In genomic region chr4:40225497-40225896, GRCh38 we compare ENCODE assay signal across 14 cellular contexts. TPM values are rescaled to one million over a fixed set of nuclear protein-coding genes. Genes with fewer than 3 reads are reported as not detected.
A peak's percentile ranks its signal among the peaks of the same experiment; 100 is the strongest.
DNase-seq lines count a peak whose midpoint lies in the region; ATAC-seq, FAIRE-seq and TF ChIP-seq lines count a peak whose summit lies in the region.
"Had no signal": no experiment of that assay in that cellular context is flagged by ENCODE, and none has a peak within 500 bp of the region (broad histone marks: within the 10 kb centered on the region; RNA-seq: fewer than 3 reads in every experiment).

No MANE protein-coding gene starts in this region.

- TSS peak; percentile 8 for BruUV-seq in GM12878 (replicated peaks; lab: Mats Ljungman, UMichigan)

- H4K20me1 ChIP-seq in GM12878 (ENCODE audit: control insufficient read depth, insufficient read depth) = no peaks in the 10 kb centered on the region

- TF ChIP-seq EP300 in GM12878 (IDR thresholded peaks at IDR 0.05; ENCODE audit: borderline replicate concordance in 1 of 2, control insufficient read depth in 1 of 2, low read depth in 2 of 2, low read length in 2 of 2) = no peak

- H3K36me3 Mint-ChIP-seq in activated naive CD4-positive, alpha-beta T cell treated with anti-CD3 and anti-CD28 coated beads for 36 hours (ENCODE audit: low read depth) = peaks cover 51% of the 10 kb centered on the region
- peaks cover 28 to 47% of the 10 kb centered on the region in 2 donors for H3K36me3 Mint-ChIP-seq in stimulated activated naive B cell treated with anti-CD40 and anti-IgM and Interleukin-4, amounts not matched to agents 10 μg/mL and 1 μg/mL and 100 μg/mL, for 72 hours

- H3K4me3 ChIP-seq in Peyer's patch (no peak overlapping the region), GM12878 (no peak overlapping the region; the same call in 1 of the 2 replicates)
- H3K4me3 ChIP-seq: left ventricle myocardium inferior had no signal

- intact Hi-C loops in activated naive CD4-positive, alpha-beta T cell treated with anti-CD3 and anti-CD28 coated beads for 36 hours (cut with micrococcal nuclease) = loop anchor here (1.0 to 5.0 kb wide), 3 partner anchors 8 to 33 kb away; no protein-coding TSS in a partner anchor
- intact Hi-C loops in GM12878 (cut with micrococcal nuclease; ENCODE audit: unreplicated experiment) = loop anchor here (5.0 kb wide), 1 partner anchor 168 kb away; the partner anchor contains the start of gene N4BP2

- WGBS in GM12878 (ENCODE audit: insufficient coverage, insufficient replicate concordance, low lambda C conversion rate, missing lambda C conversion rate) = 83% methylated on average over 5 of the region's 5 CpGs

- TF ChIP-seq POLR2A in Peyer's patch (IDR thresholded peaks at IDR 0.05) (no peak), GM12878 (IDR thresholded peaks at IDR 0.05; ENCODE audit: low read depth, low read length) (no peak)

- peak overlapping the region; percentile 76 for H3K4me2 ChIP-seq in GM12878 (ENCODE audit: control insufficient read depth, insufficient read depth)

- TF ChIP-seq CTCF in Peyer's patch (IDR thresholded peaks at IDR 0.05) (no peak), GM12878 (IDR thresholded peaks at IDR 0.05 in 2 of 3, conservative IDR thresholded peaks at IDR 0.05 in 1 of 3; ENCODE audit: control insufficient read depth in 2 of 3, extremely low read depth in 1 of 3, insufficient read depth in 1 of 3, low read depth in 3 of 3, low read length in 3 of 3) (no peak)

- H3K4me1 Mint-ChIP-seq in activated naive CD4-positive, alpha-beta T cell treated with anti-CD3 and anti-CD28 coated beads for 36 hours (ENCODE audit: low read depth) = peaks cover 91% of the 10 kb centered on the region
- peaks cover 47 to 80% of the 10 kb centered on the region in 2 donors for H3K4me1 Mint-ChIP-seq in stimulated activated naive B cell treated with anti-CD40 and anti-IgM and Interleukin-4, amounts not matched to agents 10 μg/mL and 1 μg/mL and 100 μg/mL, for 72 hours

- H3K27ac Mint-ChIP-seq in activated naive CD4-positive, alpha-beta T cell treated with anti-CD3 and anti-CD28 coated beads for 36 hours = peak overlapping the region; percentile 91
- peak overlapping the region; percentile 81 for H3K27ac Mint-ChIP-seq in stimulated activated naive B cell treated with anti-CD40 and anti-IgM and Interleukin-4, amounts not matched to agents 10 μg/mL and 1 μg/mL and 100 μg/mL, for 72 hours

- TF ChIP-seq RAD21 in GM12878 (IDR thresholded peaks at IDR 0.05; ENCODE audit: insufficient read depth, low read depth, low read length) = no peak

- H3K36me3 ChIP-seq in Peyer's patch (no peaks in the 10 kb centered on the region), GM12878 (ENCODE audit: control insufficient read depth in 2 of 2, insufficient read depth in 2 of 2, low read length in 1 of 2) (peaks cover 6 to 32% of the 10 kb centered on the region in 2 experiments)
- H3K36me3 ChIP-seq: left ventricle myocardium inferior had no signal

- SMC1A ChIA-PET in GM12878 (lab: Charles Lee; ENCODE audit: uncharacterized antibody, unreplicated experiment) = interaction anchor here (0.6 to 9.4 kb wide), 5 partner anchors 16 to 83 kb away, joined by 4 to 160 read pairs (median 20); no protein-coding TSS in a partner anchor

- H3K27me3 ChIP-seq in Peyer's patch = no peaks in the 10 kb centered on the region
- H3K27me3 ChIP-seq in GM12878 (replicated peaks in 1 of 2; ENCODE audit: control insufficient read depth in 2 of 2, insufficient read depth in 2 of 2, low read length in 1 of 2) = no peaks in the 10 kb centered on the region
- H3K27me3 ChIP-seq: foreskin keratinocyte had no signal

- ATAC-seq in GM12878 (peak; percentile 2; the same call in 1 of the 3 replicates), GM18868 (IDR thresholded peaks at IDR 0.05; ENCODE audit: unreplicated experiment) (no peak)
- no peak for ATAC-seq in stimulated activated naive B cell treated with anti-CD40 and anti-IgM and Interleukin-4, amounts not matched to agents 10 μg/mL and 1 μg/mL and 100 μg/mL, for 72 hours (replicated peaks)
- ATAC-seq: foreskin keratinocyte had no signal

- peak overlapping the region in 3 of 4 donors; percentile 18 to 72 (median 26) for H3K27ac ChIP-seq in Peyer's patch
- peak overlapping the region; percentile 57 for H3K27ac ChIP-seq in GM12878 (ENCODE audit: control insufficient read depth, insufficient read depth)
- H3K27ac ChIP-seq: foreskin keratinocyte, left ventricle myocardium inferior had no signal

- H3K79me2 ChIP-seq in GM12878 (ENCODE audit: control insufficient read depth, insufficient read depth, low read length) = peaks cover 94% of the 10 kb centered on the region

- H3K27me3 Mint-ChIP-seq in activated naive CD4-positive, alpha-beta T cell treated with anti-CD3 and anti-CD28 coated beads for 36 hours (ENCODE audit: low read depth) = no peaks in the 10 kb centered on the region
- H3K27me3 Mint-ChIP-seq in stimulated activated naive B cell treated with anti-CD40 and anti-IgM and Interleukin-4, amounts not matched to agents 10 μg/mL and 1 μg/mL and 100 μg/mL, for 72 hours = no peaks in the 10 kb centered on the region

- RAD21 ChIA-PET in GM12878 (lab: Charles Lee; ENCODE audit: unreplicated experiment) = interaction anchor here (0.6 to 6.2 kb wide), 4 partner anchors 19 to 786 kb away, joined by 3 to 56 read pairs (median 30); no protein-coding TSS in a partner anchor

- no peaks in the 10 kb centered on the region for H3K9me3 Mint-ChIP-seq in activated naive CD4-positive, alpha-beta T cell treated with anti-CD3 and anti-CD28 coated beads for 36 hours
- peaks cover 3 to 12% of the 10 kb centered on the region in 2 donors for H3K9me3 Mint-ChIP-seq in stimulated activated naive B cell treated with anti-CD40 and anti-IgM and Interleukin-4, amounts not matched to agents 10 μg/mL and 1 μg/mL and 100 μg/mL, for 72 hours

- in situ Hi-C loops in GM12878 (cut with MboI) = no loop called here

- H3K4me1 ChIP-seq in Peyer's patch (peaks cover 0 to 14% (median 0%) of the 10 kb centered on the region in 4 donors), GM12878 (ENCODE audit: control insufficient read depth, insufficient read depth, low read length) (peaks cover 36% of the 10 kb centered on the region)
- H3K4me1 ChIP-seq: foreskin keratinocyte, left ventricle myocardium inferior had no signal

- POLR2A ChIA-PET in GM12878 (lab: Charles Lee) = interaction anchor here (1.3 to 2.9 kb wide), 7 partner anchors 12 to 85 kb away, joined by 3 to 13 read pairs (median 8); no protein-coding TSS in a partner anchor

- H3K9me3 ChIP-seq in Peyer's patch (no peaks in the 10 kb centered on the region), GM12878 (replicated peaks; ENCODE audit: control insufficient read depth, insufficient read depth, low read length) (peaks cover 7% of the 10 kb centered on the region; the same call in 2 of the 3 replicates)

- H3K4me3 Mint-ChIP-seq in activated naive CD4-positive, alpha-beta T cell treated with anti-CD3 and anti-CD28 coated beads for 36 hours = peak overlapping the region; percentile 38
- H3K4me3 Mint-ChIP-seq in stimulated activated naive B cell treated with anti-CD40 and anti-IgM and Interleukin-4, amounts not matched to agents 10 μg/mL and 1 μg/mL and 100 μg/mL, for 72 hours = no peak overlapping the region

- CTCF ChIA-PET in activated naive CD4-positive, alpha-beta T cell treated with anti-CD3 and anti-CD28 coated beads for 36 hours (lab: Charles Lee) = interaction anchor here (0.7 to 4.8 kb wide), 8 partner anchors 10 to 449 kb away, joined by 3 to 23 read pairs (median 3); no protein-coding TSS in a partner anchor
- CTCF ChIA-PET in GM12878 (lab: Yijun Ruan, JAX) = interaction anchor here (1.2 to 1.7 kb wide), 3 partner anchors 10 to 100 kb away, joined by 5 read pairs; no protein-coding TSS in a partner anchor

- H2AFZ ChIP-seq in GM12878 (ENCODE audit: control insufficient read depth, low read depth, low read length) = no peak overlapping the region

- no peak overlapping the region for H3K9ac ChIP-seq in GM12878 (ENCODE audit: control insufficient read depth, insufficient read depth, low read length)

- no peak for DNase-seq in activated naive CD4-positive, alpha-beta T cell treated with anti-CD3 and anti-CD28 coated beads for 36 hours
- DNase-seq in activated naive CD4-positive, alpha-beta T cell treated with Interleukin-2 at 50 U/mL for 16 hours = no peak
- DNase-seq in Peyer's patch (peak in 1 of 3 donors; percentile 15), GM12878 (ENCODE audit: low read depth, low spot score) (no peak), urothelium cell line (ENCODE audit: low spot score) (no peak), DMS 273 (lab: John Stamatoyannopoulos, UW; ENCODE audit: unreplicated experiment) (no peak)
- no peak for DNase-seq in stimulated activated naive B cell treated with anti-CD40 and anti-IgM and Interleukin-4, amounts not matched to agents 10 μg/mL and 1 μg/mL and 100 μg/mL, for 72 hours
- DNase-seq: foreskin keratinocyte, IMR-90, left ventricle myocardium inferior, substantia nigra had no signal

- FAIRE-seq in GM12878 (lab: Jason Lieb, UNC) (no peak), urothelium cell line (lab: Jason Lieb, UNC) (no peak)
- FAIRE-seq: endometrium had no signal

TF ChIP-seq in GM12878, 131 proteins besides CTCF, POLR2A, EP300 and RAD21:
- 0 out of 2 replicates have a peak, but pooled peaks have one; percentile 50 for TF ChIP-seq POLR2AphosphoS5 (IDR thresholded peaks at IDR 0.05; ENCODE audit: low read length)
- TF ChIP-seq FOXM1 (IDR thresholded peaks at IDR 0.05; ENCODE audit: low read depth, low read length) = no peak

RNA-seq across cellular contexts. Expression of gene RHOH, which starts 28.7 kb away (rescaled TPM):
- 10 to 100 TPM; 87.5 to 92.7 TPM for total RNA-seq in activated naive CD4-positive, alpha-beta T cell treated with anti-CD3 and anti-CD28 coated beads for 36 hours
- total RNA-seq in Peyer's patch = 10 to 100 TPM in 2 of 4 donors, 1 to 10 TPM in 2; 3.0 to 46.2 (median 9.8) TPM
- 89.6 and 93.8 TPM in 2 replicates for total RNA-seq in GM12878 (2013; cell fraction: nucleolus; rRNA removed)
- 47.2 and 49.3 TPM in 2 replicates for total RNA-seq in GM12878 (2014; rRNA removed)
- total RNA-seq in GM12878 (2014; rRNA removed; fragmentation: Illumina TruSeq; extraction: Trizol) = 46.5 and 48.1 TPM in 2 replicates
- total RNA-seq in GM12878 (2021) = 64.5 and 65.7 TPM in 2 replicates
- polyA plus RNA-seq in GM12878 (2011; ENCODE audit: low read depth) = 44.8 TPM
- polyA plus RNA-seq in GM12878 (2011; rRNA removed) = 120 and 128 TPM in 2 replicates
- polyA plus RNA-seq in GM12878 (2011; cell fraction: cytosol; rRNA removed) = 117 and 119 TPM in 2 replicates
- 75.7 and 87.1 TPM in 2 replicates for polyA plus RNA-seq in GM12878 (2011; cell fraction: nucleus; rRNA removed)
- polyA plus RNA-seq in GM12878 (2012) = 56.8 and 82.4 TPM in 2 replicates
- 51.9 and 67.1 TPM in 2 replicates for polyA plus RNA-seq in GM12878 (2014; fragmentation: Illumina TruSeq; extraction: Trizol)
- 10 to 100 TPM; 48.9 to 78.4 TPM for polyA plus RNA-seq in GM12878 (2014; fragmentation: Nextera tagmentation; extraction: Ambion mirVana)
- polyA plus RNA-seq in GM12878 (2014; rRNA removed) = 48.4 and 49.5 TPM in 2 replicates
- polyA plus RNA-seq in GM12878 (2016; fragmentation: Nextera tagmentation; extraction: Ambion mirVana) = 10 to 100 TPM; 63.8 to 64.4 TPM
- polyA minus RNA-seq in GM12878 (2011; rRNA and poly(A)+ RNA removed) = 176 and 260 TPM in 2 replicates
- 56.8 and 63.4 TPM in 2 replicates for polyA minus RNA-seq in GM12878 (2011; cell fraction: cytosol; rRNA and poly(A)+ RNA removed)
- 91.3 and 105 TPM in 2 replicates for polyA minus RNA-seq in GM12878 (2011; cell fraction: nucleus; rRNA and poly(A)+ RNA removed)
- total RNA-seq: foreskin keratinocyte, IMR-90, pulmonary artery endothelial cell had no signal
- polyA plus RNA-seq: foreskin keratinocyte, IMR-90 had no signal
